Comparison of ENCODE assay signal across 8 cellular contexts in the genomic region with DNA sequence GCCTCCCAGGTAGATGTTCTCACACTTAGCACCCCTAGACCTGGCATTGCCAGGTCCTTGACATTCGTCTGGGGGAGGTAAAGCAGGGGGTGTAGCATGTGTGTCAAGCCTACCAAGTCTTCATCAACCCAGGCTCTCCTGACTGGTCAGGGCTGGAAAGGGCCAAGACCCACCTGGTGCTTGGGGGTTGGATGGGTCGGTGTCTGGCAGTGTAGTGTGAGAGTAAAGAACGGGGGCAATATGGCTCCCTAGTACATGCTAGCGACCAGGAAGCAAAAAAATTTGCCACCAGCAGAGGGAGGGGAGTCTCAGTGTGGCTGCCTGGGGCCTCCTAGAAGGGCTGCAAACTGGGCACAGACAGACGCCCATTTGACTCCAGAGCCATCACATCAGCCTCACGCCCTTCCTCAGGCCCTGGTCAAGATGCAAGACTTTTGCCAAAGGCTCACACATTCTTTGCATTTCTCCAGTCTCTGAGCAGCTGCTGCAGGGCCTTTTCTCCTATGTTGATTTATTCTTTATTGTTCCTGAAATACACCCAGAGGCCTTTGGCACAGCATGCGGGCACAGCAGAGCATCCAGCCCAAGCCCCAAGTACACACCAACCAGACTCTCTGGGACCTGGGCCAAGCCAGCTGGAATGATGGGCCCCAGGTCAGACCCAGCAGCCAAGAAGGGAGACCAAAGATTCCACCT. TPM values are rescaled to one million over a fixed set of nuclear protein-coding genes. Genes with fewer than 3 reads are reported as not detected.
A peak's percentile ranks its signal among the peaks of the same experiment; 100 is the strongest.
DNase-seq lines count a peak whose midpoint lies in the region; ATAC-seq and TF ChIP-seq lines count a peak whose summit lies in the region.

No MANE protein-coding gene starts in this region.

- intact Hi-C loops in ovary (cut with DNase I) = loop anchor here in 1 of 4 donors (5.0 kb wide), 1 partner anchor 35 kb away; no protein-coding TSS in a partner anchor

- H3K9me3 ChIP-seq in ovary = no peaks in the 10 kb centered on the region

- DNase-seq in Ammon's horn (ENCODE audit: low spot score) = peak; percentile 59
- DNase-seq in HFF-Myc (ENCODE audit: extremely low read depth, low read depth) = no peak
- DNase-seq in activated T-cell treated with anti-CD3 and anti-CD28 coated beads for 4 hours = peak; percentile 29
- DNase-seq in fibroblast of mammary gland (ENCODE audit: low read depth) = peak; percentile 29
- DNase-seq in ovary = peak; percentile 60 to 82 (median 70)
- no peak for DNase-seq in NCI-H748 treated with DMSO at 0.1 percent for 48 hours (lab: John Stamatoyannopoulos, UW)

- H3K4me3 ChIP-seq in HFF-Myc (replicated peaks; ENCODE audit: low read depth, low read length) = no peak overlapping the region
- no peak overlapping the region for H3K4me3 ChIP-seq in fibroblast of mammary gland (ENCODE audit: control insufficient read depth, low read depth, low read length)
- H3K4me3 ChIP-seq in ovary = no peak overlapping the region

- peaks cover 55% of the 10 kb centered on the region for H3K4me1 ChIP-seq in ovary (ENCODE audit: insufficient read depth)

- H3K27me3 ChIP-seq in ovary = no peaks in the 10 kb centered on the region

- no peak for TF ChIP-seq POLR2A in ovary (IDR thresholded peaks at IDR 0.05)

- TF ChIP-seq CTCF in HFF-Myc (IDR thresholded peaks at IDR 0.05; ENCODE audit: low read depth, low read length, missing control alignments) = peak; percentile 14
- peak; percentile 17 for TF ChIP-seq CTCF in fibroblast of mammary gland (conservative IDR thresholded peaks at IDR 0.05; ENCODE audit: control insufficient read depth, insufficient read depth, low read depth, low read length)
- peak in 1 of 3 donors; percentile 7 for TF ChIP-seq CTCF in ovary (IDR thresholded peaks at IDR 0.05)

- TF ChIP-seq EP300 in ovary (IDR thresholded peaks at IDR 0.05) = no peak

- ATAC-seq in GM18867 (IDR thresholded peaks at IDR 0.05; ENCODE audit: unreplicated experiment) (no peak), HG03159 (IDR thresholded peaks at IDR 0.05; ENCODE audit: unreplicated experiment) (no peak)

- peak overlapping the region in 1 of 2 donors; percentile 78 for H3K27ac ChIP-seq in ovary

- H3K36me3 ChIP-seq in ovary = no peaks in the 10 kb centered on the region

- WGBS in ovary, 3 donors = 38 to 40% (median 38%) methylated on average over 7 of the region's 7 CpGs

RNA-seq across cellular contexts. Expression of gene PNMA1, which starts 38.3 kb away (rescaled TPM):
- total RNA-seq in ovary = 100 to 1,000 TPM in 1 of 7 donors, 10 to 100 TPM in 6; 22.3 to 114 (median 87.3) TPM
- 10 to 100 TPM; 43.7 to 84.2 TPM for polyA plus RNA-seq in ovary

Comparison
In these comparisons a context has a peak if more than half of its experiments do, and no peak if none do; other contexts are left out.
1. DNase-seq: peak in Ammon's horn (single experiment), activated T-cell treated with anti-CD3 and anti-CD28 coated beads for 4 hours (single experiment), fibroblast of mammary gland (single experiment) and ovary (5 of 5); none in HFF-Myc (single experiment) and NCI-H748 treated with DMSO at 0.1 percent for 48 hours (single experiment).